1 cellular context compared by ENCODE assay signal in genomic region chr5:172630482-172630881, GRCh38.
TF ChIP-seq lines count a peak whose summit lies in the region.

No MANE protein-coding gene starts in this region.

TF ChIP-seq in H1, 55 proteins besides CTCF, POLR2A, EP300 and RAD21:
- no peak for TF ChIP-seq SRF (IDR thresholded peaks at IDR 0.05; ENCODE audit: low read depth, low read length)
- TF ChIP-seq GTF2F1 (IDR thresholded peaks at IDR 0.05; ENCODE audit: borderline replicate concordance, low read depth, low read length), result no peak
- no peak for TF ChIP-seq BACH1 (IDR thresholded peaks at IDR 0.05; ENCODE audit: low read length)
- no peak for TF ChIP-seq MAFK (IDR thresholded peaks at IDR 0.05; ENCODE audit: low read depth, low read length)
- no peak for TF ChIP-seq SAP30 (IDR thresholded peaks at IDR 0.05; ENCODE audit: insufficient read depth, insufficient replicate concordance, low read length)
- TF ChIP-seq ZNF274 (IDR thresholded peaks at IDR 0.05; ENCODE audit: borderline replicate concordance, extremely low read depth, low read length), result no peak
- no peak for TF ChIP-seq TEAD4 (IDR thresholded peaks at IDR 0.05; ENCODE audit: low read depth, low read length)
- TF ChIP-seq KDM5A (IDR thresholded peaks at IDR 0.05; ENCODE audit: low read length), result no peak
- TF ChIP-seq SP1 (IDR thresholded peaks at IDR 0.05; ENCODE audit: low read depth, low read length), result no peak
- TF ChIP-seq TAF7 (optimal IDR thresholded peaks at IDR 0.05; ENCODE audit: borderline replicate concordance, low read depth, low read length), result no peak
- TF ChIP-seq CTBP2 (IDR thresholded peaks at IDR 0.05; ENCODE audit: borderline replicate concordance, insufficient read depth, insufficient read length, low read length), result no peak
- TF ChIP-seq POU5F1 (IDR thresholded peaks at IDR 0.05; ENCODE audit: low read depth, low read length), result no peak
- TF ChIP-seq GABPA (IDR thresholded peaks at IDR 0.05; ENCODE audit: borderline replicate concordance, insufficient read depth, low read length), result no peak
- no peak for TF ChIP-seq ATF2 (IDR thresholded peaks at IDR 0.05; ENCODE audit: low read length)
- no peak for TF ChIP-seq JUND (IDR thresholded peaks at IDR 0.05; ENCODE audit: low read length)
- no peak for TF ChIP-seq BCL11A (IDR thresholded peaks at IDR 0.05; ENCODE audit: low read depth in 2 of 2, low read length in 2 of 2)
- TF ChIP-seq SIX5 (IDR thresholded peaks at IDR 0.05; ENCODE audit: low read depth, low read length), result no peak
- TF ChIP-seq SP2 (IDR thresholded peaks at IDR 0.05; ENCODE audit: low read length), result no peak
